1 cellular context compared by ENCODE assay signal in the genomic region with DNA sequence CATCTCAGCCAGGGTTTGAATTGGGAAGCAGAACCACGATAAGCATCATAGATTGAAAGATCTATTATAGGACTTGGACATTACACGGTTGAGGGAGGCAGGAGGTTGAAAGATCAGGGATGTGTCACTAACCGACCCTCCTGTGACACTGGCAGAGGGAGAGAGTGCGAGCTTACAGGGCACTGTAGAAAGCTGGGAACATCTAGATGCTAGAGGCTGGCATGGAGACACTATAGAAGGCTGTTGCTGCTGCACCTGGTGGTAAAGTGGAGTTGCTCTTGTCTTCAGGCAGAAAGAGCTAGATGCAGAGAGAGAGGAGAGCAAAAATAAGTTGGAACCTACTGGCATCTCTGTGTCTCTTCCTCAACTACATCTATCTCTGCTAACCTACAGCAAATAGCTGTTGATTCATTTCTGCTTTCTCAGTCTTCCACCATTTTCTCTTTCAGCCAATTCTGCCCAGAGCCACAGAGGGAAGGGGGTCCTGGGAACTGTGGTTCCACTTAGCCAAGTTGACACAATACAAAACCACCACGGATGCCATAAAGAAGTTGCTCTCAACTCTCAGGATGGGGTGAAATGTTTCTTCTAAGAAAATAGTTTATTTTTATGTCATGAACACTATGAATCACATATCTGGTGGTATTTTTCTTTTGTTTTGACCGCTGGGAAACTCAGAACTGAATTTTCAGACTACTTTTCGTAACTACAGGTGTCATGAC.
TF ChIP-seq lines count a peak whose summit lies in the region.

No MANE protein-coding gene starts in this region.

TF ChIP-seq in HCT116, 20 proteins besides CTCF, POLR2A, EP300 and RAD21 (continued from another document):
- TF ChIP-seq MAX (IDR thresholded peaks at IDR 0.05) (no peak), ZFX (IDR thresholded peaks at IDR 0.05) (no peak), JUND (IDR thresholded peaks at IDR 0.05) (no peak), EGR1 (IDR thresholded peaks at IDR 0.05; ENCODE audit: low read depth) (no peak), EZH2phosphoT487 (IDR thresholded peaks at IDR 0.05; ENCODE audit: borderline replicate concordance) (no peak), ELF1 (IDR thresholded peaks at IDR 0.05; ENCODE audit: borderline replicate concordance, low read depth) (no peak), FOSL1 (IDR thresholded peaks at IDR 0.05; ENCODE audit: low read depth) (no peak), SRF (IDR thresholded peaks at IDR 0.05; ENCODE audit: low read depth) (no peak), REST (IDR thresholded peaks at IDR 0.05; ENCODE audit: low read depth) (no peak), CEBPB (IDR thresholded peaks at IDR 0.05; ENCODE audit: low read depth) (no peak), YY1 (IDR thresholded peaks at IDR 0.05; ENCODE audit: extremely low read depth, insufficient replicate concordance, low read depth, low read length) (no peak), TCF7L2 (IDR thresholded peaks at IDR 0.05; ENCODE audit: borderline replicate concordance, extremely low read depth, insufficient read depth, insufficient read length) (no peak)
- TF ChIP-seq, protein P1, sequence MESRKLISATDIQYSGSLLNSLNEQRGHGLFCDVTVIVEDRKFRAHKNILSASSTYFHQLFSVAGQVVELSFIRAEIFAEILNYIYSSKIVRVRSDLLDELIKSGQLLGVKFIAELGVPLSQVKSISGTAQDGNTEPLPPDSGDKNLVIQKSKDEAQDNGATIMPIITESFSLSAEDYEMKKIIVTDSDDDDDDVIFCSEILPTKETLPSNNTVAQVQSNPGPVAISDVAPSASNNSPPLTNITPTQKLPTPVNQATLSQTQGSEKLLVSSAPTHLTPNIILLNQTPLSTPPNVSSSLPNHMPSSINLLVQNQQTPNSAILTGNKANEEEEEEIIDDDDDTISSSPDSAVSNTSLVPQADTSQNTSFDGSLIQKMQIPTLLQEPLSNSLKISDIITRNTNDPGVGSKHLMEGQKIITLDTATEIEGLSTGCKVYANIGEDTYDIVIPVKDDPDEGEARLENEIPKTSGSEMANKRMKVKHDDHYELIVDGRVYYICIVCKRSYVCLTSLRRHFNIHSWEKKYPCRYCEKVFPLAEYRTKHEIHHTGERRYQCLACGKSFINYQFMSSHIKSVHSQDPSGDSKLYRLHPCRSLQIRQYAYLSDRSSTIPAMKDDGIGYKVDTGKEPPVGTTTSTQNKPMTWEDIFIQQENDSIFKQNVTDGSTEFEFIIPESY (IDR thresholded peaks at IDR 0.05; ENCODE audit: extremely low read depth, insufficient replicate concordance, low read length): no peak
- TF ChIP-seq, protein P2, sequence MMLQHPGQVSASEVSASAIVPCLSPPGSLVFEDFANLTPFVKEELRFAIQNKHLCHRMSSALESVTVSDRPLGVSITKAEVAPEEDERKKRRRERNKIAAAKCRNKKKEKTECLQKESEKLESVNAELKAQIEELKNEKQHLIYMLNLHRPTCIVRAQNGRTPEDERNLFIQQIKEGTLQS (IDR thresholded peaks at IDR 0.05): no peak
